In genomic region chr20:62768815-62769287, GRCh38 we compare ENCODE assay signal across 13 cellular contexts. TPM values are rescaled to one million over a fixed set of nuclear protein-coding genes. Genes with fewer than 3 reads are reported as not detected.
DNase-seq lines count a peak whose midpoint lies in the region; ATAC-seq and TF ChIP-seq lines count a peak whose summit lies in the region.
"Had no signal": no experiment of that assay in that cellular context is flagged by ENCODE, and none has a peak within 500 bp of the region (broad histone marks: within the 10 kb centered on the region; RNA-seq: fewer than 3 reads in every experiment).

No MANE protein-coding gene starts in this region.

- H3K36me3 ChIP-seq in brain microvascular endothelial cell (replicated peaks): no peaks in the 10 kb centered on the region
- H3K36me3 ChIP-seq in lower lobe of right lung: no peaks in the 10 kb centered on the region
- no peaks in the 10 kb centered on the region for H3K36me3 ChIP-seq in Karpas-422 (ENCODE audit: insufficient read depth, low read length)
- H3K36me3 ChIP-seq: BLaER1 treated with 17β-estradiol and CSF1 and Interleukin-3, amounts not matched to agents 10 nM and 100 nM had no signal

- H3K4me3 ChIP-seq in brain microvascular endothelial cell (ENCODE audit: low read depth, low read length) (no peak overlapping the region), lower lobe of right lung (no peak overlapping the region), Karpas-422 (ENCODE audit: low read length) (no peak overlapping the region)
- H3K4me3 ChIP-seq: BLaER1 treated with 17β-estradiol and CSF1 and Interleukin-3, amounts not matched to agents 10 nM and 100 nM had no signal

- H3K4me1 ChIP-seq in lower lobe of right lung: no peaks in the 10 kb centered on the region
- no peaks in the 10 kb centered on the region for H3K4me1 ChIP-seq in Karpas-422 (ENCODE audit: low read length)

- no peak overlapping the region for H2AFZ ChIP-seq in Karpas-422 (ENCODE audit: low read length)

- no peaks in the 10 kb centered on the region for H3K36me3 Mint-ChIP-seq in HFFc6 (ENCODE audit: low read depth)

- H4K20me1 ChIP-seq in Karpas-422 (ENCODE audit: insufficient read depth, low read depth, low read length): no peaks in the 10 kb centered on the region
- H4K20me1 ChIP-seq: BLaER1 treated with 17β-estradiol and CSF1 and Interleukin-3, amounts not matched to agents 10 nM and 100 nM had no signal

- ATAC-seq in lower lobe of right lung: peak; percentile 33 to 54

- in situ Hi-C loops in brain microvascular endothelial cell (cut with HindIII; ENCODE audit: low pct_ligation_motif_present, low sequenced_read_pairs): no loop called here
- in situ Hi-C loops in ACHN (cut with HindIII; ENCODE audit: low pct_ligation_motif_present, low pct_unique_long_range_greater_than_20kb, low sequenced_read_pairs): no loop called here

- no peaks in the 10 kb centered on the region for H3K79me2 ChIP-seq in Karpas-422 (ENCODE audit: low read length)

- H3K9me3 ChIP-seq in lower lobe of right lung (no peaks in the 10 kb centered on the region), Karpas-422 (ENCODE audit: low read length) (no peaks in the 10 kb centered on the region)
- H3K9me3 ChIP-seq: BLaER1 treated with 17β-estradiol and CSF1 and Interleukin-3, amounts not matched to agents 10 nM and 100 nM had no signal

- H3K9me3 Mint-ChIP-seq in HFFc6: no peaks in the 10 kb centered on the region

- no peak overlapping the region for H3K4me3 Mint-ChIP-seq in HFFc6

- H3K9ac ChIP-seq in Karpas-422 (ENCODE audit: low read length): no peak overlapping the region

- intact Hi-C loops in lower lobe of right lung (cut with DNase I): no loop called here

- peaks cover 18% of the 10 kb centered on the region for H3K27me3 ChIP-seq in brain microvascular endothelial cell (replicated peaks)
- peaks cover 34% of the 10 kb centered on the region for H3K27me3 ChIP-seq in lower lobe of right lung (ENCODE audit: low read depth)
- H3K27me3 ChIP-seq in Karpas-422 (ENCODE audit: low read length): no peaks in the 10 kb centered on the region
- H3K27me3 ChIP-seq: BLaER1 treated with 17β-estradiol and CSF1 and Interleukin-3, amounts not matched to agents 10 nM and 100 nM had no signal

- no peak overlapping the region for H3K27ac ChIP-seq in brain microvascular endothelial cell
- H3K27ac ChIP-seq in lower lobe of right lung: no peak overlapping the region
- H3K27ac ChIP-seq in Karpas-422 (ENCODE audit: low read length): no peak overlapping the region

- H3K27ac Mint-ChIP-seq in HFFc6: no peak overlapping the region

- DNase-seq in A172 (ENCODE audit: low spot score) (peak; percentile 85), HFFc6 (peak; percentile 57), brain microvascular endothelial cell (peak; percentile 41), lower lobe of right lung (peak; percentile 46), ACHN (no peak), Karpas-422 (no peak), ureter (ENCODE audit: low spot score) (no peak)
- no peak for DNase-seq in activated CD8-positive, alpha-beta memory T cell treated with anti-CD3 and anti-CD28 coated beads, Interleukin-2, amount 50 U/mL, for 48 hours
- DNase-seq: mesenchymal stem cell; NCI-H526; stimulated activated CD8-positive, alpha-beta memory T cell treated with anti-CD3 and anti-CD28 coated beads, Interleukin-4, amount 100 ng/mL, for 48 hours had no signal

- peaks cover 23% of the 10 kb centered on the region for H3K27me3 Mint-ChIP-seq in HFFc6 (ENCODE audit: insufficient read depth)

- no peak overlapping the region for H3K4me2 ChIP-seq in Karpas-422 (ENCODE audit: low read depth, low read length, poor library complexity, severe bottlenecking)

- peaks cover 33% of the 10 kb centered on the region for H3K4me1 Mint-ChIP-seq in HFFc6 (ENCODE audit: low read depth)

- H3K9me2 ChIP-seq in Karpas-422 (replicated peaks; ENCODE audit: insufficient read depth, low read length): no peaks in the 10 kb centered on the region

- TF ChIP-seq CTCF in HFFc6 (IDR thresholded peaks at IDR 0.05) (no peak), brain microvascular endothelial cell (IDR thresholded peaks at IDR 0.05; ENCODE audit: low read depth, low read length, missing control alignments) (no peak), lower lobe of right lung (IDR thresholded peaks at IDR 0.05) (no peak)

RNA-seq across cellular contexts. Expression of gene MRGBP, which starts 27.4 kb away (rescaled TPM):
- total RNA-seq in A172 (2014; rRNA removed; shearing (Covaris generic)): 60.5 and 63.2 TPM in 2 replicates
- total RNA-seq in HFFc6 (2021; fragmentation: NEBNext Ultra II Directional; extraction: Animal tissue kit (Norgen Biotek cat#: 25700)): 10 to 100 TPM; 14.9 to 17.8 (median 16.6) TPM
- total RNA-seq in lower lobe of right lung: 8.3 TPM
- 17.9 and 31.9 TPM in 2 replicates for total RNA-seq in Karpas-422 (2014; rRNA removed; shearing (Covaris generic); ENCODE audit: low replicate concordance)
- total RNA-seq in ureter: 6.3 TPM

RNA-seq across cellular contexts. Expression of gene OGFR, which starts 35.8 kb away (rescaled TPM):
- total RNA-seq in A172 (2014; rRNA removed; shearing (Covaris generic)): 66.0 and 90.7 TPM in 2 replicates
- 10 to 100 TPM; 37.8 to 42.2 (median 39.0) TPM for total RNA-seq in HFFc6 (2021; fragmentation: NEBNext Ultra II Directional; extraction: Animal tissue kit (Norgen Biotek cat#: 25700))
- total RNA-seq in lower lobe of right lung (69.4 TPM), ureter (42.0 TPM)
- total RNA-seq in Karpas-422 (2014; rRNA removed; shearing (Covaris generic); ENCODE audit: low replicate concordance): 23.8 and 99.0 TPM in 2 replicates

RNA-seq across cellular contexts. Expression of gene COL9A3, which starts 48.0 kb away (rescaled TPM):
- total RNA-seq in A172 (2014; rRNA removed; shearing (Covaris generic)): 1.9 and 2.8 TPM in 2 replicates
- under 1 TPM in 3 of 6 experiments, not detected in 3; 0.07 to 0.34 (median 0.09) TPM for total RNA-seq in HFFc6 (2021; fragmentation: NEBNext Ultra II Directional; extraction: Animal tissue kit (Norgen Biotek cat#: 25700))
- total RNA-seq in lower lobe of right lung: 0.89 TPM
- 41.2 and 87.5 TPM in 2 replicates for total RNA-seq in Karpas-422 (2014; rRNA removed; shearing (Covaris generic); ENCODE audit: low replicate concordance)
- 5.1 TPM for total RNA-seq in ureter
- total RNA-seq: activated CD8-positive, alpha-beta memory T cell treated with anti-CD3 and anti-CD28 coated beads for 36 hours had no signal

Comparison
In these comparisons a context has a peak if more than half of its experiments do, and no peak if none do; other contexts are left out.
1. DNase-seq: peak in A172 (single experiment), HFFc6 (single experiment), brain microvascular endothelial cell (single experiment) and lower lobe of right lung (single experiment); none in ACHN (single experiment), Karpas-422 (single experiment), ureter (single experiment) and activated CD8-positive, alpha-beta memory T cell treated with anti-CD3 and anti-CD28 coated beads, Interleukin-2, amount 50 U/mL, for 48 hours (single experiment).